In genomic region chr9:110978516-110978915, GRCh38 we compare ENCODE assay signal across 31 cellular contexts. TPM values are rescaled to one million over a fixed set of nuclear protein-coding genes. Genes with fewer than 3 reads are reported as not detected.
"Had no signal": no experiment of that assay in that cellular context is flagged by ENCODE, and none has a peak within 500 bp of the region (broad histone marks: within the 10 kb centered on the region; RNA-seq: fewer than 3 reads in every experiment).

No MANE protein-coding gene starts in this region.

- DNase-seq: activated CD4-positive, alpha-beta T cell treated with anti-CD3 and anti-CD28 coated beads for 4 hours; activated CD4-positive, alpha-beta T cell treated with anti-CD3 and anti-CD28 coated beads, Interleukin-2, amount 50 U/mL, for 48 hours; activated CD8-positive, alpha-beta memory T cell treated with anti-CD3 and anti-CD28 coated beads for 24 hours; activated effector memory CD4-positive, alpha-beta T cell treated with anti-CD3 and anti-CD28 coated beads, Interleukin-2, amount 50 U/mL, for 16 hours; activated naive CD4-positive, alpha-beta T cell treated with anti-CD3 and anti-CD28 coated beads for 36 hours; activated naive CD8-positive, alpha-beta T cell treated with anti-CD3 and anti-CD28 coated beads, Interleukin-2, amount 10 ng/mL, durations not matched to agents 7 days and 5 days; amniotic stem cell; central memory CD4-positive, alpha-beta T cell; dermis blood vessel endothelial cell; effector CD8-positive, alpha-beta T cell; left cardiac atrium; left ventricle myocardium superior; naive B cell; nucleus accumbens; psoas muscle; sigmoid colon; small intestine; stimulated activated CD4-positive, alpha-beta T cell treated with anti-CD3 and anti-CD28 coated beads, Interleukin-4, amount 100 ng/mL, for 24 hours; stimulated activated CD8-positive, alpha-beta memory T cell treated with anti-CD3 and anti-CD28 coated beads, Interleukin-4, amount 100 ng/mL, for 48 hours; stimulated activated naive CD8-positive, alpha-beta T cell treated with anti-CD3 and anti-CD28 coated beads, Interleukin-15, amount 100 ng/mL, for 72 hours; T-helper 9 cell; tibial artery had no signal

- H3K27ac ChIP-seq: gastroesophageal sphincter, hepatocyte, parathyroid adenoma, psoas muscle, sigmoid colon, tibial artery, VCaP had no signal

- H3K4me1 Mint-ChIP-seq: activated naive CD8-positive, alpha-beta T cell treated with anti-CD3 and anti-CD28 coated beads, Interleukin-2, amount 10 ng/mL, durations not matched to agents 7 days and 5 days; naive B cell; stimulated activated memory B cell treated with anti-CD40 and anti-IgM and Interleukin-4, amounts not matched to agents 10 μg/mL and 1 μg/mL and 100 μg/mL, for 72 hours; stimulated activated naive CD8-positive, alpha-beta T cell treated with anti-CD3 and anti-CD28 coated beads, Interleukin-15, amount 100 ng/mL, for 72 hours had no signal

- H3K36me3 Mint-ChIP-seq: activated naive CD8-positive, alpha-beta T cell treated with anti-CD3 and anti-CD28 coated beads, Interleukin-2, amount 10 ng/mL, durations not matched to agents 7 days and 5 days; naive B cell; stimulated activated memory B cell treated with anti-CD40 and anti-IgM and Interleukin-4, amounts not matched to agents 10 μg/mL and 1 μg/mL and 100 μg/mL, for 72 hours had no signal

- H3K27ac Mint-ChIP-seq: activated naive CD4-positive, alpha-beta T cell treated with anti-CD3 and anti-CD28 coated beads for 36 hours; activated naive CD8-positive, alpha-beta T cell treated with anti-CD3 and anti-CD28 coated beads, Interleukin-2, amount 10 ng/mL, durations not matched to agents 7 days and 5 days; activated T-helper 1 cell treated with anti-CD3 and anti-CD28 coated beads, Interleukin-12 subunit alpha, Interleukin-12 subunit beta, Interleukin-2, Interleukin-4 antibody, amounts not matched to agents 30 ng/mL and 10 ng/mL and 1 ng/mL, durations not matched to agents 14 hours and 24 hours and 36 hours; naive B cell; stimulated activated memory B cell treated with anti-CD40 and anti-IgM and Interleukin-4, amounts not matched to agents 10 μg/mL and 1 μg/mL and 100 μg/mL, for 72 hours; stimulated activated naive CD8-positive, alpha-beta T cell treated with anti-CD3 and anti-CD28 coated beads, Interleukin-15, amount 100 ng/mL, for 72 hours; T-helper 1 cell treated with Interleukin-12 subunit alpha and Interleukin-12 subunit beta and Interleukin-4 antibody, amounts not matched to agents 30 μg/mL and 1 μg/mL, for 36 hours had no signal

- H3K36me3 ChIP-seq: gastroesophageal sphincter, sigmoid colon, suprapubic skin, tibial artery had no signal

- H3K9me3 Mint-ChIP-seq: activated naive CD4-positive, alpha-beta T cell treated with anti-CD3 and anti-CD28 coated beads for 36 hours; T-helper 1 cell treated with Interleukin-12 subunit alpha and Interleukin-12 subunit beta and Interleukin-4 antibody, amounts not matched to agents 30 μg/mL and 1 μg/mL, for 36 hours had no signal

- ATAC-seq: gastroesophageal sphincter; left ventricle myocardium superior; psoas muscle; stimulated activated memory B cell treated with anti-CD40 and anti-IgM and Interleukin-4, amounts not matched to agents 10 μg/mL and 1 μg/mL and 100 μg/mL, for 72 hours; stimulated activated naive CD8-positive, alpha-beta T cell treated with anti-CD3 and anti-CD28 coated beads, Interleukin-15, amount 100 ng/mL, for 72 hours had no signal

- H3K4me3 Mint-ChIP-seq: activated naive CD4-positive, alpha-beta T cell treated with anti-CD3 and anti-CD28 coated beads for 36 hours; activated naive CD8-positive, alpha-beta T cell treated with anti-CD3 and anti-CD28 coated beads, Interleukin-2, amount 10 ng/mL, durations not matched to agents 7 days and 5 days; activated T-helper 1 cell treated with anti-CD3 and anti-CD28 coated beads, Interleukin-12 subunit alpha, Interleukin-12 subunit beta, Interleukin-2, Interleukin-4 antibody, amounts not matched to agents 30 ng/mL and 10 ng/mL and 1 ng/mL, durations not matched to agents 14 hours and 24 hours and 36 hours; naive B cell; stimulated activated memory B cell treated with anti-CD40 and anti-IgM and Interleukin-4, amounts not matched to agents 10 μg/mL and 1 μg/mL and 100 μg/mL, for 72 hours; stimulated activated naive CD8-positive, alpha-beta T cell treated with anti-CD3 and anti-CD28 coated beads, Interleukin-15, amount 100 ng/mL, for 72 hours; T-helper 1 cell treated with Interleukin-12 subunit alpha and Interleukin-12 subunit beta and Interleukin-4 antibody, amounts not matched to agents 30 μg/mL and 1 μg/mL, for 36 hours had no signal

- H3K9me3 ChIP-seq: gastroesophageal sphincter, psoas muscle, sigmoid colon, suprapubic skin, tibial artery had no signal

- H3K4me1 ChIP-seq: parathyroid adenoma, psoas muscle had no signal

- H3K27me3 ChIP-seq: gastroesophageal sphincter, hepatocyte, sigmoid colon, suprapubic skin, tibial artery had no signal

- H3K27me3 Mint-ChIP-seq: stimulated activated memory B cell treated with anti-CD40 and anti-IgM and Interleukin-4, amounts not matched to agents 10 μg/mL and 1 μg/mL and 100 μg/mL, for 72 hours; stimulated activated naive CD8-positive, alpha-beta T cell treated with anti-CD3 and anti-CD28 coated beads, Interleukin-15, amount 100 ng/mL, for 72 hours had no signal

- H3K9ac ChIP-seq: parathyroid adenoma had no signal

- H3K4me3 ChIP-seq: gastroesophageal sphincter, hepatocyte, psoas muscle, sigmoid colon, suprapubic skin, tibial artery had no signal

RNA-seq across cellular contexts. Expression of gene LPAR1, which starts 59.8 kb away (rescaled TPM):
- total RNA-seq: activated naive CD4-positive, alpha-beta T cell treated with anti-CD3 and anti-CD28 coated beads for 36 hours; activated T-helper 1 cell treated with anti-CD3 and anti-CD28 coated beads, Interleukin-12 subunit alpha, Interleukin-12 subunit beta, Interleukin-2, Interleukin-4 antibody, amounts not matched to agents 30 ng/mL and 10 ng/mL and 1 ng/mL, durations not matched to agents 14 hours and 24 hours and 36 hours; lung microvascular endothelial cell had no signal
